In the genomic region with DNA sequence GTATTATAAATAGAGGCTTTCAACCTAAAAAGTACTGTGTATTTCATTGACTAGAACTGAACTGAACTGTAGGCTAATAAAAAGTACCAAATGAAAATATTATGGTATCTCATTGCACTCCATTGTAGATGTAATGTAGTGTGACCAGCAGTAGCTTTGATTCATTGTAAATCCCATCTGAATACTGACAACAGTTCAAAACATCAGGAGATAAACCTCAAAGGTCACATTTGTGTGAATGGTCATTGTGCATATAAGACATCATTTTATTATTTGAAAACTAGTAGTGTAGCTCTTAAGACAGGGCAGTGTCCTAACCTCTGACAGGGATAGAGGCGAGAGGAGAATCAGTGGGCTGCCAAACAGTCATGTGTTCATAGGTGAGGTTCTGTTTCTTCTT, we compare ENCODE assay signal across 19 cellular contexts.
"Had no signal": no experiment of that assay in that cellular context is flagged by ENCODE, and none has a peak within 500 bp of the region (broad histone marks: within the 10 kb centered on the region; RNA-seq: fewer than 3 reads in every experiment).

No MANE protein-coding gene starts in this region.

- H3K9me3 Mint-ChIP-seq: dendritic cell treated with granulocyte-macrophage colony-stimulating factor and Interleukin-4, amounts not matched to agents 40 ng/mL and 50 ng/mL, for 4 days; mesothelial cell of epicardium; naive B cell had no signal

- H3K9me3 ChIP-seq: colonic mucosa, esophagus squamous epithelium, gastrocnemius medialis, heart right ventricle, left lung, lower lobe of right lung, mucosa of descending colon had no signal

- H3K4me3 Mint-ChIP-seq: dendritic cell treated with granulocyte-macrophage colony-stimulating factor and Interleukin-4, amounts not matched to agents 40 ng/mL and 50 ng/mL, for 4 days; mesothelial cell of epicardium had no signal

- DNase-seq: colonic mucosa; cortex of kidney; effector CD8-positive, alpha-beta T cell; esophagus squamous epithelium; foreskin keratinocyte; gastrocnemius medialis; glutamatergic neuron; head of caudate nucleus; heart right ventricle; hippocampal formation; left cardiac atrium; left lung; left ventricle myocardium superior; lower lobe of right lung; mesenchymal stem cell; mucosa of descending colon; naive B cell had no signal

- H3K4me1 ChIP-seq: colonic mucosa had no signal

- H3K27me3 ChIP-seq: colonic mucosa, esophagus squamous epithelium, foreskin keratinocyte, gastrocnemius medialis, heart right ventricle, left lung had no signal

- H3K36me3 ChIP-seq: colonic mucosa, gastrocnemius medialis, left lung, lower lobe of right lung had no signal

- H3K27me3 Mint-ChIP-seq: dendritic cell treated with granulocyte-macrophage colony-stimulating factor and Interleukin-4, amounts not matched to agents 40 ng/mL and 50 ng/mL, for 4 days; naive B cell had no signal

- H3K27ac Mint-ChIP-seq: mesothelial cell of epicardium had no signal

- H3K4me3 ChIP-seq: colonic mucosa, esophagus squamous epithelium, gastrocnemius medialis, heart right ventricle, left lung, lower lobe of right lung, mucosa of descending colon had no signal

- ATAC-seq: foreskin keratinocyte, gastrocnemius medialis, heart right ventricle, left cardiac atrium, left lung, left ventricle myocardium superior, lower lobe of right lung, mucosa of descending colon had no signal

- H3K27ac ChIP-seq: colonic mucosa, esophagus squamous epithelium, foreskin keratinocyte, gastrocnemius medialis, lower lobe of right lung had no signal
